Comparison of ENCODE assay signal across 12 cellular contexts in genomic region chr2:10009811-10010781, GRCh38. TPM values are rescaled to one million over a fixed set of nuclear protein-coding genes. Genes with fewer than 3 reads are reported as not detected.
DNase-seq lines count a peak whose midpoint lies in the region; ATAC-seq and TF ChIP-seq lines count a peak whose summit lies in the region.
"Had no signal": no experiment of that assay in that cellular context is flagged by ENCODE, and none has a peak within 500 bp of the region (broad histone marks: within the 10 kb centered on the region; RNA-seq: fewer than 3 reads in every experiment).

No MANE protein-coding gene starts in this region.

- H3K27ac ChIP-seq in BLaER1 treated with 17β-estradiol and CSF1 and Interleukin-3, amounts not matched to agents 10 nM and 100 nM: peak overlapping the region in 7 of 11 experiments; percentile 31 to 72 (median 57); a peak in 13 of 22 replicates
- H3K27ac ChIP-seq in WERI-Rb-1: peak overlapping the region; percentile 63; the same call in 1 of the 2 replicates
- H3K27ac ChIP-seq in right atrium auricular region: peak overlapping the region; percentile 68 to 92
- H3K27ac ChIP-seq in sigmoid colon: peak overlapping the region; percentile 3 to 80 (median 64)
- H3K27ac ChIP-seq: prostate gland had no signal

- TF ChIP-seq EP300 in sigmoid colon (IDR thresholded peaks at IDR 0.05): peak in 1 of 4 donors; percentile 48

- H3K36me3 ChIP-seq in BLaER1 treated with 17β-estradiol and CSF1 and Interleukin-3, amounts not matched to agents 10 nM and 100 nM: no peaks in the 10 kb centered on the region
- H3K36me3 ChIP-seq in WERI-Rb-1 (peaks cover 3% of the 10 kb centered on the region; the same call in 1 of the 2 replicates), right atrium auricular region (no peaks in the 10 kb centered on the region), sigmoid colon (no peaks in the 10 kb centered on the region)
- H3K36me3 ChIP-seq: prostate gland had no signal

- TF ChIP-seq POLR2A in sigmoid colon (IDR thresholded peaks at IDR 0.05): no peak

- peak overlapping the region; percentile 67 to 93 (median 83) for H3K4me2 ChIP-seq in BLaER1 treated with 17β-estradiol and CSF1 and Interleukin-3, amounts not matched to agents 10 nM and 100 nM

- intact Hi-C loops in sigmoid colon (cut with DNase I): loop anchor here (2.0 kb wide), 1 partner anchor 33 kb away; the partner anchor contains the start of gene KLF11

- H3K9ac ChIP-seq in BLaER1 treated with 17β-estradiol and CSF1 and Interleukin-3, amounts not matched to agents 10 nM and 100 nM: peak overlapping the region in 6 of 11 experiments; percentile 11 to 64 (median 22); a peak in 6 of 22 replicates

- no peaks in the 10 kb centered on the region for H3K27me3 ChIP-seq in BLaER1 treated with 17β-estradiol and CSF1 and Interleukin-3, amounts not matched to agents 10 nM and 100 nM
- H3K27me3 ChIP-seq in WERI-Rb-1 (ENCODE audit: insufficient read depth, low read depth, severe bottlenecking) (no peaks in the 10 kb centered on the region), right atrium auricular region (no peaks in the 10 kb centered on the region), sigmoid colon (no peaks in the 10 kb centered on the region)

- ATAC-seq in HG02610 (IDR thresholded peaks at IDR 0.05; ENCODE audit: unreplicated experiment): no peak
- ATAC-seq: CD8-positive, alpha-beta T cell had no signal

- TF ChIP-seq CTCF in WERI-Rb-1 (IDR thresholded peaks at IDR 0.05; ENCODE audit: low read depth, low read length) (no peak), right atrium auricular region (IDR thresholded peaks at IDR 0.05) (no peak), sigmoid colon (IDR thresholded peaks at IDR 0.05) (no peak)

- peaks cover 8 to 27% (median 12%) of the 10 kb centered on the region in 11 experiments; a peak in 18 of 22 replicates for H3K9me3 ChIP-seq in BLaER1 treated with 17β-estradiol and CSF1 and Interleukin-3, amounts not matched to agents 10 nM and 100 nM (replicated peaks in 1 of 11)
- H3K9me3 ChIP-seq in WERI-Rb-1 (ENCODE audit: severe bottlenecking) (no peaks in the 10 kb centered on the region), right atrium auricular region (no peaks in the 10 kb centered on the region), sigmoid colon (no peaks in the 10 kb centered on the region)
- H3K9me3 ChIP-seq: prostate gland had no signal

- H3K4me3 ChIP-seq in BLaER1 treated with 17β-estradiol and CSF1 and Interleukin-3, amounts not matched to agents 10 nM and 100 nM: peak overlapping the region in 1 of 10 experiments; percentile 9; a peak in 1 of 20 replicates
- H3K4me3 ChIP-seq in WERI-Rb-1 (ENCODE audit: low read depth, low read length): no peak overlapping the region
- no peak overlapping the region for H3K4me3 ChIP-seq in right atrium auricular region
- no peak overlapping the region for H3K4me3 ChIP-seq in sigmoid colon
- H3K4me3 ChIP-seq: prostate gland had no signal

- DNase-seq in WERI-Rb-1 (peak; percentile 8), right atrium auricular region (ENCODE audit: low spot score) (peak; percentile 89), sigmoid colon (peak; percentile 95), cerebellum (ENCODE audit: low spot score) (no peak), occipital lobe (lab: John Stamatoyannopoulos, UW) (no peak)
- DNase-seq in stimulated activated CD8-positive, alpha-beta memory T cell treated with anti-CD3 and anti-CD28 coated beads, Interleukin-4, amount 100 ng/mL, for 48 hours: no peak
- DNase-seq: activated CD4-positive, alpha-beta memory T cell treated with anti-CD3 and anti-CD28 coated beads for 36 hours; CD8-positive, alpha-beta T cell; GOT3 had no signal

- WGBS in sigmoid colon, 2 donors: 82 to 88% methylated on average over 36 of the region's 36 CpGs

- H3K4me1 ChIP-seq in BLaER1 treated with 17β-estradiol and CSF1 and Interleukin-3, amounts not matched to agents 10 nM and 100 nM: peaks cover 34 to 48% (median 43%) of the 10 kb centered on the region in 10 experiments
- H3K4me1 ChIP-seq in right atrium auricular region: peaks cover 0 to 40% of the 10 kb centered on the region in 2 donors
- peaks cover 0 to 48% (median 44%) of the 10 kb centered on the region in 4 donors for H3K4me1 ChIP-seq in sigmoid colon
- H3K4me1 ChIP-seq: prostate gland had no signal

- no peaks in the 10 kb centered on the region for H4K20me1 ChIP-seq in BLaER1 treated with 17β-estradiol and CSF1 and Interleukin-3, amounts not matched to agents 10 nM and 100 nM

RNA-seq across cellular contexts. Expression of gene KLF11, which starts 33.3 kb away (rescaled TPM):
- total RNA-seq in right atrium auricular region (10 to 100 TPM; 18.8 to 30.6 TPM), sigmoid colon (10 to 100 TPM; 18.5 to 41.3 (median 29.7) TPM), cerebellum (10.7 TPM), occipital lobe (14.0 TPM)
- 1 to 10 TPM; 3.9 to 7.2 (median 5.8) TPM for polyA plus RNA-seq in sigmoid colon

RNA-seq across cellular contexts. Expression of gene GRHL1, which starts 58.6 kb away (rescaled TPM):
- total RNA-seq in right atrium auricular region: 1 to 10 TPM; 1.3 to 3.2 TPM
- 1 to 10 TPM; 1.4 to 4.2 (median 2.5) TPM for total RNA-seq in sigmoid colon
- under 1 TPM; under 0.01 to 0.55 (median 0.46) TPM for polyA plus RNA-seq in sigmoid colon
- total RNA-seq in cerebellum: 17.2 TPM
- 4.1 TPM for total RNA-seq in occipital lobe

Comparison
In these comparisons a context has a peak if more than half of its experiments do, and no peak if none do; other contexts are left out.
1. DNase-seq: peak in WERI-Rb-1 (single experiment), right atrium auricular region (single experiment) and sigmoid colon (single experiment); none in cerebellum (single experiment), occipital lobe (single experiment) and stimulated activated CD8-positive, alpha-beta memory T cell treated with anti-CD3 and anti-CD28 coated beads, Interleukin-4, amount 100 ng/mL, for 48 hours (single experiment).
2. Peak in every context shown above with its lines, with median percentiles within 50 percentile points of each other: H3K27ac ChIP-seq.